8 cellular contexts compared by ENCODE assay signal in the genomic region with DNA sequence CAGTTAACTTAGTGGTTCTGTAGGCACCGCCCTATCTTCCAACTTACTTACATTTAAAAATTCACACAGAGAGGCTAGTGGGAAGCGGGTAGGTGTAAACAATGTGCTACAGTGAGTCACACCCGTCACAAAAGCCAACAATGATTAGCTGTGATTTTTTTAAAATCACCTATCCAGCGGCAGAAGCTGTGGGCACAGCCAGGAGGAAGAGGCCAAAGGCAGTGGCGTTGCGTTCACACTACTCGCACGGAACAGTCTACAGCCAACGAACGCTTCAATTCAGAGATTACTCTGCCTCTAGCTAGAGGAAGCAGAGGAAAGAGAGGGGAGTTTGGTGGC. TPM values are rescaled to one million over a fixed set of nuclear protein-coding genes. Genes with fewer than 3 reads are reported as not detected.
DNase-seq lines count a peak whose midpoint lies in the region; ATAC-seq and TF ChIP-seq lines count a peak whose summit lies in the region.

No MANE protein-coding gene starts in this region.

- H3K4me3 ChIP-seq in esophagus squamous epithelium (peak overlapping the region; percentile 56 to 85 (median 76)), neutrophil (ENCODE audit: low read depth in 1 of 2, low read length in 1 of 2) (peak overlapping the region; percentile 42 to 57)

- DNase-seq in A172 (ENCODE audit: low spot score) (peak; percentile 74), RPMI7951 (ENCODE audit: low read depth) (peak; percentile 49), esophagus squamous epithelium (lab: John Stamatoyannopoulos, UW) (no peak), NCI-H1105 treated with DMSO at 0.1 percent for 48 hours (lab: John Stamatoyannopoulos, UW) (no peak)
- DNase-seq in stimulated activated CD8-positive, alpha-beta memory T cell treated with anti-CD3 and anti-CD28 coated beads, Interleukin-4, amount 100 ng/mL, for 48 hours: no peak

- H3K9me3 ChIP-seq in esophagus squamous epithelium (no peaks in the 10 kb centered on the region), neutrophil (no peaks in the 10 kb centered on the region)

- H3K4me1 ChIP-seq in esophagus squamous epithelium (peaks cover 10 to 50% (median 10%) of the 10 kb centered on the region in 3 donors), neutrophil (ENCODE audit: control insufficient read depth in 1 of 2, insufficient read depth in 1 of 2, low read depth in 1 of 2, low read length in 1 of 2) (peaks cover 24 to 33% of the 10 kb centered on the region in 2 experiments)

- TF ChIP-seq POLR2A in esophagus squamous epithelium (IDR thresholded peaks at IDR 0.05): no peak

- peaks cover 0 to 36% (median 0%) of the 10 kb centered on the region in 4 donors for H3K27me3 ChIP-seq in esophagus squamous epithelium
- H3K27me3 ChIP-seq in neutrophil: peaks cover 77% of the 10 kb centered on the region

- H3K36me3 ChIP-seq in esophagus squamous epithelium: no peaks in the 10 kb centered on the region
- H3K36me3 ChIP-seq in neutrophil: no peaks in the 10 kb centered on the region

- ATAC-seq in GM18517 (IDR thresholded peaks at IDR 0.05; ENCODE audit: unreplicated experiment): peak; percentile 47
- peak; percentile 40 for ATAC-seq in HG03025 (IDR thresholded peaks at IDR 0.05; ENCODE audit: low FRiP score, unreplicated experiment)

- peak overlapping the region; percentile 73 to 92 (median 89) for H3K27ac ChIP-seq in esophagus squamous epithelium
- H3K27ac ChIP-seq in neutrophil: no peak overlapping the region

- TF ChIP-seq CTCF in esophagus squamous epithelium (IDR thresholded peaks at IDR 0.05): no peak
- TF ChIP-seq CTCF in neutrophil (IDR thresholded peaks at IDR 0.05): no peak

- intact Hi-C loops in esophagus squamous epithelium (cut with DNase I): no loop called here

- WGBS in esophagus squamous epithelium, 2 donors: 1 to 4% methylated on average over 7 to 10 of the region's 10 CpGs

RNA-seq across cellular contexts. Expression of gene NLGN1, which starts 2.5 kb away (rescaled TPM):
- total RNA-seq in A172 (2014; rRNA removed; shearing (Covaris generic)): 0.50 and 0.72 TPM in 2 replicates
- total RNA-seq in RPMI7951 (2014; rRNA removed; shearing (Covaris generic)): 0.39 and 0.48 TPM in 2 replicates
- 10 to 100 TPM in 1 of 4 donors, 1 to 10 TPM in 1, under 1 TPM in 2; 0.34 to 12.6 (median 2.9) TPM for total RNA-seq in esophagus squamous epithelium

Comparison
In these comparisons a context has a peak if more than half of its experiments do, and no peak if none do; other contexts are left out.
1. DNase-seq: peak in A172 (single experiment) and RPMI7951 (single experiment); none in esophagus squamous epithelium (single experiment), NCI-H1105 treated with DMSO at 0.1 percent for 48 hours (single experiment) and stimulated activated CD8-positive, alpha-beta memory T cell treated with anti-CD3 and anti-CD28 coated beads, Interleukin-4, amount 100 ng/mL, for 48 hours (single experiment).